ENCODE assay signal across 13 cellular contexts in genomic region chr11:2136952-2137201, GRCh38. TPM values are rescaled to one million over a fixed set of nuclear protein-coding genes. Genes with fewer than 3 reads are reported as not detected.
DNase-seq lines count a peak whose midpoint lies in the region; ATAC-seq, FAIRE-seq and TF ChIP-seq lines count a peak whose summit lies in the region.
"Had no signal": no experiment of that assay in that cellular context is flagged by ENCODE, and none has a peak within 500 bp of the region (broad histone marks: within the 10 kb centered on the region; RNA-seq: fewer than 3 reads in every experiment).

No MANE protein-coding gene starts in this region.

- H3F3A ChIP-seq in GM23248 (ENCODE audit: insufficient read depth) = peaks cover under 1% of the 10 kb centered on the region; the same call in 1 of the 2 replicates

- no peak for TF ChIP-seq POLR2A in H1 (IDR thresholded peaks at IDR 0.05; ENCODE audit: control extremely low read depth in 1 of 2, low read depth in 2 of 2, low read length in 2 of 2)

- CTCF ChIA-PET in H1 (lab: Charles Lee; ENCODE audit: partially characterized antibody) = interaction anchor here (0.9 to 12.3 kb wide), 11 partner anchors 14 to 304 kb away, joined by 3 to 170 read pairs (median 4); no protein-coding TSS in a partner anchor

- no peak overlapping the region for H2BK12ac ChIP-seq in H1 (ENCODE audit: low read depth, low read length)

- H3K27ac Mint-ChIP-seq in natural killer cell (no peak overlapping the region), nephron progenitor cell (no peak overlapping the region)
- H3K27ac Mint-ChIP-seq in natural killer cell treated with Interleukin-12 subunit alpha and Interleukin-12 subunit beta and Interleukin-15 and Interleukin-18, amount 100 ng/mL, for 72 hours = no peak overlapping the region
- no peak overlapping the region for H3K27ac Mint-ChIP-seq in activated T-cell treated with anti-CD3 and anti-CD28 coated beads, Interleukin-2, amount 50 U/mL, for 24 hours

- no peak overlapping the region for H2BK5ac ChIP-seq in H1 (ENCODE audit: low read depth, low read length)

- H3K9ac ChIP-seq in H1 (replicated peaks in 1 of 4; ENCODE audit: extremely low read depth in 1 of 4, low read depth in 3 of 4, low read length in 3 of 4) (no peak overlapping the region), GM23248 (no peak overlapping the region)

- H3K79me2 ChIP-seq in H1 (ENCODE audit: control insufficient read depth in 1 of 2, insufficient read depth in 2 of 2, low read length in 2 of 2) (no peaks in the 10 kb centered on the region), GM23248 (ENCODE audit: insufficient read depth) (no peaks in the 10 kb centered on the region)

- DNase-seq in natural killer cell = no peak
- DNase-seq in natural killer cell treated with Interleukin-12 subunit alpha and Interleukin-12 subunit beta and Interleukin-15 and Interleukin-18, amount 100 ng/mL, for 72 hours (ENCODE audit: low spot score) = no peak
- no peak for DNase-seq in H1 (ENCODE audit: low read depth in 1 of 2, low spot score in 2 of 2)
- no peak for DNase-seq in nephron progenitor cell
- no peak for DNase-seq in GM23248
- DNase-seq in activated T-cell treated with anti-CD3 and anti-CD28 coated beads, Interleukin-2, amount 50 U/mL, for 24 hours = no peak
- DNase-seq: activated T-cell treated with anti-CD3 and anti-CD28 coated beads for 4 hours, OCI-M1 had no signal

- H2BK120ac ChIP-seq in H1 (replicated peaks; ENCODE audit: low read depth, low read length) = no peak overlapping the region

- H3K4me1 ChIP-seq in H1 (replicated peaks in 1 of 4; ENCODE audit: control insufficient read depth in 3 of 4, insufficient read depth in 4 of 4, low read length in 3 of 4) (peaks cover 0 to 12% (median 7%) of the 10 kb centered on the region in 4 experiments; a peak in 6 of 7 replicates), GM23248 (ENCODE audit: insufficient read depth) (no peaks in the 10 kb centered on the region)

- no peaks in the 10 kb centered on the region for H3K79me1 ChIP-seq in H1 (ENCODE audit: low read depth, low read length)

- H3K9me3 ChIP-seq in H1 (ENCODE audit: insufficient read depth in 2 of 2, low read depth in 1 of 2, low read length in 1 of 2) (no peaks in the 10 kb centered on the region), GM23248 (ENCODE audit: low read depth) (no peaks in the 10 kb centered on the region)
- H3K9me3 ChIP-seq: neutrophil had no signal

- H3K36me3 Mint-ChIP-seq in natural killer cell = no peaks in the 10 kb centered on the region
- H3K36me3 Mint-ChIP-seq in natural killer cell treated with Interleukin-12 subunit alpha and Interleukin-12 subunit beta and Interleukin-15 and Interleukin-18, amount 100 ng/mL, for 72 hours = peaks cover 2% of the 10 kb centered on the region
- H3K36me3 Mint-ChIP-seq in nephron progenitor cell (ENCODE audit: low read depth) = peaks cover 34% of the 10 kb centered on the region
- H3K36me3 Mint-ChIP-seq in activated T-cell treated with anti-CD3 and anti-CD28 coated beads, Interleukin-2, amount 50 U/mL, for 24 hours (ENCODE audit: low read depth) = no peaks in the 10 kb centered on the region

- H3K36me3 ChIP-seq in H1 (ENCODE audit: control insufficient read depth in 2 of 4, insufficient read depth in 4 of 4, low read length in 3 of 4) (peaks cover 0 to 3% (median 0%) of the 10 kb centered on the region in 4 experiments; a peak in 1 of 8 replicates), GM23248 (ENCODE audit: low read depth) (no peaks in the 10 kb centered on the region)
- H3K36me3 ChIP-seq: neutrophil had no signal

- H4K20me1 ChIP-seq in H1 (replicated peaks in 1 of 2; ENCODE audit: control insufficient read depth in 1 of 2, insufficient read depth in 2 of 2, low read length in 2 of 2) (peaks cover 6 to 10% of the 10 kb centered on the region in 2 experiments), GM23248 (ENCODE audit: insufficient read depth) (no peaks in the 10 kb centered on the region)

- no peak overlapping the region for H2AK5ac ChIP-seq in H1 (ENCODE audit: low read depth, low read length)

- no peak for ATAC-seq in natural killer cell
- no peak for ATAC-seq in natural killer cell treated with Interleukin-12 subunit alpha and Interleukin-12 subunit beta and Interleukin-15 and Interleukin-18, amount 100 ng/mL, for 72 hours
- ATAC-seq in GM18861 (IDR thresholded peaks at IDR 0.05; ENCODE audit: unreplicated experiment) = no peak
- ATAC-seq in HG03432 (IDR thresholded peaks at IDR 0.05; ENCODE audit: unreplicated experiment) = no peak

- H3K23ac ChIP-seq in H1 (ENCODE audit: insufficient read length) = no peak overlapping the region

- H3K27me3 Mint-ChIP-seq in natural killer cell (ENCODE audit: low read depth in 2 of 2) (peaks cover 38 to 50% of the 10 kb centered on the region in 2 donors), nephron progenitor cell (ENCODE audit: low read depth, poor library complexity) (peaks cover 61% of the 10 kb centered on the region)
- H3K27me3 Mint-ChIP-seq in natural killer cell treated with Interleukin-12 subunit alpha and Interleukin-12 subunit beta and Interleukin-15 and Interleukin-18, amount 100 ng/mL, for 72 hours = peaks cover 30 to 33% of the 10 kb centered on the region in 2 donors
- peaks cover 75% of the 10 kb centered on the region for H3K27me3 Mint-ChIP-seq in activated T-cell treated with anti-CD3 and anti-CD28 coated beads, Interleukin-2, amount 50 U/mL, for 24 hours

- peak overlapping the region; percentile 13 for H3K18ac ChIP-seq in H1 (ENCODE audit: extremely low read depth, low read length)

- FAIRE-seq in H1 (lab: Jason Lieb, UNC) = no peak

- no peak overlapping the region for H4K5ac ChIP-seq in H1 (ENCODE audit: insufficient read length, low read depth, low read length)

- H3K4me3 ChIP-seq in H1 (ENCODE audit: extremely low read depth in 1 of 4, insufficient read depth in 2 of 4, low read depth in 3 of 4, low read length in 4 of 4) = peak overlapping the region; percentile 10 to 65 (median 20); a peak in 5 of 8 replicates
- no peak overlapping the region for H3K4me3 ChIP-seq in GM23248

- H4K8ac ChIP-seq in H1 (ENCODE audit: extremely low read depth, insufficient read depth, low read length) = no peak overlapping the region; the same call in 1 of the 2 replicates

- no peak overlapping the region for H3K14ac ChIP-seq in H1 (ENCODE audit: insufficient read length)

- TF ChIP-seq CTCF in natural killer cell (IDR thresholded peaks at IDR 0.05) (no peak), H1 (IDR thresholded peaks at IDR 0.05; ENCODE audit: control extremely low read depth in 1 of 3, insufficient read depth in 1 of 3, low read depth in 1 of 3, low read length in 3 of 3) (no peak), nephron progenitor cell (IDR thresholded peaks at IDR 0.05) (no peak)

- H4K91ac ChIP-seq in H1 (replicated peaks; ENCODE audit: insufficient read length, low read length) = no peak overlapping the region

- no peak overlapping the region for H3K56ac ChIP-seq in H1 (replicated peaks; ENCODE audit: insufficient read length, low read depth, low read length)

- H3K4me3 Mint-ChIP-seq in natural killer cell (peak overlapping the region; percentile 35), nephron progenitor cell (peak overlapping the region; percentile 88)
- H3K4me3 Mint-ChIP-seq in natural killer cell treated with Interleukin-12 subunit alpha and Interleukin-12 subunit beta and Interleukin-15 and Interleukin-18, amount 100 ng/mL, for 72 hours = no peak overlapping the region
- H3K4me3 Mint-ChIP-seq in activated T-cell treated with anti-CD3 and anti-CD28 coated beads, Interleukin-2, amount 50 U/mL, for 24 hours = no peak overlapping the region

- WGBS in H1 (ENCODE audit: extremely low coverage in 1 of 2, insufficient coverage in 1 of 2, insufficient read length in 1 of 2, insufficient replicate concordance in 2 of 2, low coverage in 1 of 2, low lambda C conversion rate in 2 of 2, missing lambda C conversion rate in 1 of 2), 2 experiments = 40% methylated on average over 1 of the region's 8 CpGs; no CpG with 5 or more reads in 1 of the 2 experiments
- WGBS in GM23248 (ENCODE audit: low coverage in 1 of 2, low lambda C conversion rate in 2 of 2, missing lambda C conversion rate in 2 of 2), 2 experiments = 22 to 47% methylated on average over 1 to 8 of the region's 8 CpGs

- H3K27me3 ChIP-seq in H1 (replicated peaks in 1 of 4; ENCODE audit: control insufficient read depth in 3 of 4, extremely low read depth in 1 of 4, insufficient read depth in 3 of 4, low read length in 3 of 4) (peaks cover 47 to 83% (median 70%) of the 10 kb centered on the region in 4 experiments), GM23248 (replicated peaks; ENCODE audit: insufficient read depth) (peaks cover 58% of the 10 kb centered on the region)

- H3K9me2 ChIP-seq in GM23248 (ENCODE audit: insufficient read depth) = no peaks in the 10 kb centered on the region

- peaks cover 13% of the 10 kb centered on the region; the same call in 1 of the 2 replicates for H3K23me2 ChIP-seq in H1 (ENCODE audit: low read depth, low read length)

- H3K27ac ChIP-seq in H1 (ENCODE audit: low read depth, low read length) (no peak overlapping the region), GM23248 (no peak overlapping the region)
- H3K27ac ChIP-seq: neutrophil had no signal

- TF ChIP-seq RAD21 in H1 (IDR thresholded peaks at IDR 0.05 in 1 of 2, conservative IDR thresholded peaks at IDR 0.05 in 1 of 2; ENCODE audit: low read depth in 2 of 2, low read length in 2 of 2) = no peak

- no peak overlapping the region for H3K4ac ChIP-seq in H1 (replicated peaks; ENCODE audit: insufficient read length, low read depth, low read length)

- no peak overlapping the region for H2AFZ ChIP-seq in H1 (ENCODE audit: low read length)
- no peak overlapping the region for H2AFZ ChIP-seq in GM23248

- intact Hi-C loops in natural killer cell (cut with micrococcal nuclease) = no loop called here

- TF ChIP-seq EP300 in H1 (IDR thresholded peaks at IDR 0.05; ENCODE audit: borderline replicate concordance in 1 of 2, low read depth in 2 of 2, low read length in 2 of 2) = no peak

- POLR2A ChIA-PET in H1 (lab: Charles Lee; ENCODE audit: partially characterized antibody) = interaction anchor here (0.9 kb wide), 2 partner anchors 9 to 40 kb away, joined by 3 to 5 read pairs; no protein-coding TSS in a partner anchor

- no peaks in the 10 kb centered on the region for H3K9me3 Mint-ChIP-seq in natural killer cell
- H3K9me3 Mint-ChIP-seq in natural killer cell treated with Interleukin-12 subunit alpha and Interleukin-12 subunit beta and Interleukin-15 and Interleukin-18, amount 100 ng/mL, for 72 hours = no peaks in the 10 kb centered on the region
- H3K9me3 Mint-ChIP-seq in nephron progenitor cell = no peaks in the 10 kb centered on the region
- no peaks in the 10 kb centered on the region for H3K9me3 Mint-ChIP-seq in activated T-cell treated with anti-CD3 and anti-CD28 coated beads, Interleukin-2, amount 50 U/mL, for 24 hours

- no peak overlapping the region; the same call in 1 of the 2 replicates for H2BK20ac ChIP-seq in H1 (ENCODE audit: low read length)

- H3K4me2 ChIP-seq in H1 (ENCODE audit: insufficient read depth in 1 of 2, low read depth in 2 of 2, low read length in 2 of 2) (peak overlapping the region; percentile 54 to 87), GM23248 (ENCODE audit: unreplicated experiment) (no peak overlapping the region)

- H2BK15ac ChIP-seq in H1 (ENCODE audit: low read length) = peak overlapping the region; percentile 72; the same call in 1 of the 2 replicates

- in situ Hi-C loops in GM23248 (cut with MboI) = no loop called here

- H3K4me1 Mint-ChIP-seq in natural killer cell (peaks cover 0 to 11% of the 10 kb centered on the region in 2 donors), nephron progenitor cell (peaks cover 53% of the 10 kb centered on the region)
- H3K4me1 Mint-ChIP-seq in natural killer cell treated with Interleukin-12 subunit alpha and Interleukin-12 subunit beta and Interleukin-15 and Interleukin-18, amount 100 ng/mL, for 72 hours (ENCODE audit: low read depth in 2 of 2) = peaks cover 6 to 7% of the 10 kb centered on the region in 2 donors
- peaks cover 16% of the 10 kb centered on the region for H3K4me1 Mint-ChIP-seq in activated T-cell treated with anti-CD3 and anti-CD28 coated beads, Interleukin-2, amount 50 U/mL, for 24 hours (ENCODE audit: low read depth)

RNA-seq across cellular contexts. Expression of gene IGF2, which starts 2.3 kb away (rescaled TPM):
- total RNA-seq in natural killer cell = not detected
- under 1 TPM in 1 of 2 donors, not detected in 1; 0.17 TPM for total RNA-seq in natural killer cell treated with Interleukin-12 subunit alpha and Interleukin-12 subunit beta and Interleukin-15 and Interleukin-18, amount 100 ng/mL, for 72 hours
- total RNA-seq in H1 (2021; fragmentation: NEBNext Ultra II Directional; extraction: Animal tissue kit (Norgen Biotek cat#: 25700)) = 1.3 and 1.5 TPM in 2 replicates
- polyA plus RNA-seq in H1 (2011; rRNA removed) (0.74 and 2.0 TPM in 2 replicates), GM23248 (2016; fragmentation: Nextera tagmentation; extraction: Ambion mirVana) (0.06 and 0.18 TPM in 2 replicates)
- polyA plus RNA-seq in H1 (2011; cell fraction: cytosol; rRNA removed) = 1.1 TPM
- 0.37 TPM for polyA plus RNA-seq in H1 (2011; cell fraction: nucleus; rRNA removed)
- 1.6 to 3.2 TPM (median 2.7 TPM) in 4 replicates for polyA plus RNA-seq in H1 (2012, experiment 1 of 2)
- 1.00 TPM for polyA plus RNA-seq in H1 (2012, experiment 2 of 2)
- polyA plus RNA-seq in H1 (2013, experiment 1 of 2) = 2.0 TPM
- 2.6 TPM for polyA plus RNA-seq in H1 (2013, experiment 2 of 2)
- 0.20 and 0.57 TPM in 2 replicates for polyA minus RNA-seq in H1 (2011; rRNA and poly(A)+ RNA removed)
- polyA minus RNA-seq in H1 (2011; cell fraction: cytosol; rRNA and poly(A)+ RNA removed) = 0.88 TPM
- polyA minus RNA-seq in H1 (2011; cell fraction: nucleus; rRNA and poly(A)+ RNA removed) = 0.70 TPM
- not detected in 2 replicates for total RNA-seq in GM23248 (2014; rRNA removed; shearing (Covaris generic))

RNA-seq across cellular contexts. Expression of gene INS, which starts 24.1 kb away (rescaled TPM):
- total RNA-seq in natural killer cell = not detected
- not detected for total RNA-seq in natural killer cell treated with Interleukin-12 subunit alpha and Interleukin-12 subunit beta and Interleukin-15 and Interleukin-18, amount 100 ng/mL, for 72 hours
- not detected in 2 replicates for total RNA-seq in H1 (2021; fragmentation: NEBNext Ultra II Directional; extraction: Animal tissue kit (Norgen Biotek cat#: 25700))
- polyA plus RNA-seq in H1 (2011; rRNA removed) (not detected in 2 replicates), GM23248 (2016; fragmentation: Nextera tagmentation; extraction: Ambion mirVana) (not detected in 2 replicates)
- not detected for polyA plus RNA-seq in H1 (2011; cell fraction: cytosol; rRNA removed)
- polyA plus RNA-seq in H1 (2011; cell fraction: nucleus; rRNA removed) = not detected
- not detected in 4 replicates for polyA plus RNA-seq in H1 (2012, experiment 1 of 2)
- not detected for polyA plus RNA-seq in H1 (2012, experiment 2 of 2)
- polyA plus RNA-seq in H1 (2013, experiment 1 of 2) = not detected
- not detected for polyA plus RNA-seq in H1 (2013, experiment 2 of 2)
- not detected in 2 replicates for polyA minus RNA-seq in H1 (2011; rRNA and poly(A)+ RNA removed)
- polyA minus RNA-seq in H1 (2011; cell fraction: cytosol; rRNA and poly(A)+ RNA removed) = not detected
- polyA minus RNA-seq in H1 (2011; cell fraction: nucleus; rRNA and poly(A)+ RNA removed) = not detected
- total RNA-seq in GM23248 (2014; rRNA removed; shearing (Covaris generic)) = not detected in 2 replicates
- total RNA-seq: kidney epithelial cell, NCI-H460 had no signal

RNA-seq across cellular contexts. Expression of gene TH, which starts 34.7 kb away (rescaled TPM):
- total RNA-seq in natural killer cell = not detected
- not detected for total RNA-seq in natural killer cell treated with Interleukin-12 subunit alpha and Interleukin-12 subunit beta and Interleukin-15 and Interleukin-18, amount 100 ng/mL, for 72 hours
- total RNA-seq in H1 (2021; fragmentation: NEBNext Ultra II Directional; extraction: Animal tissue kit (Norgen Biotek cat#: 25700)) = not detected in 2 replicates
- polyA plus RNA-seq in H1 (2011; rRNA removed) = 0.09 and 0.16 TPM in 2 replicates
- polyA plus RNA-seq in H1 (2011; cell fraction: cytosol; rRNA removed) = 0.09 TPM
- 0.11 TPM for polyA plus RNA-seq in H1 (2011; cell fraction: nucleus; rRNA removed)
- 0.11 TPM in 1 of 4 replicates, not detected in the others for polyA plus RNA-seq in H1 (2012, experiment 1 of 2)
- not detected for polyA plus RNA-seq in H1 (2012, experiment 2 of 2)
- polyA plus RNA-seq in H1 (2013, experiment 1 of 2) = not detected
- not detected for polyA plus RNA-seq in H1 (2013, experiment 2 of 2)
- polyA minus RNA-seq in H1 (2011; rRNA and poly(A)+ RNA removed) = not detected in 2 replicates
- not detected for polyA minus RNA-seq in H1 (2011; cell fraction: cytosol; rRNA and poly(A)+ RNA removed)
- not detected for polyA minus RNA-seq in H1 (2011; cell fraction: nucleus; rRNA and poly(A)+ RNA removed)
- not detected in 2 replicates for total RNA-seq in GM23248 (2014; rRNA removed; shearing (Covaris generic))
- not detected in 2 replicates for polyA plus RNA-seq in GM23248 (2016; fragmentation: Nextera tagmentation; extraction: Ambion mirVana)
- total RNA-seq: kidney epithelial cell, NCI-H460 had no signal

Comparison
In these comparisons a context has a peak if more than half of its experiments do, and no peak if none do; other contexts are left out.
1. H3K4me3 Mint-ChIP-seq: peak in natural killer cell (single experiment) and nephron progenitor cell (single experiment); none in natural killer cell treated with Interleukin-12 subunit alpha and Interleukin-12 subunit beta and Interleukin-15 and Interleukin-18, amount 100 ng/mL, for 72 hours (single experiment) and activated T-cell treated with anti-CD3 and anti-CD28 coated beads, Interleukin-2, amount 50 U/mL, for 24 hours (single experiment).